In genomic region chr18:46297621-46298020, GRCh38 we compare ENCODE assay signal across 14 cellular contexts.
DNase-seq lines count a peak whose midpoint lies in the region; FAIRE-seq and TF ChIP-seq lines count a peak whose summit lies in the region.
"Had no signal": no experiment of that assay in that cellular context is flagged by ENCODE, and none has a peak within 500 bp of the region (broad histone marks: within the 10 kb centered on the region; RNA-seq: fewer than 3 reads in every experiment).

No MANE protein-coding gene starts in this region.

- no peaks in the 10 kb centered on the region for H3K9me3 ChIP-seq in left ventricle myocardium inferior (replicated peaks)
- H3K9me3 ChIP-seq: BE2C, psoas muscle had no signal

- no peak for TF ChIP-seq CTCF in left ventricle myocardium inferior (IDR thresholded peaks at IDR 0.05; ENCODE audit: borderline replicate concordance)
- no peak for TF ChIP-seq CTCF in GM13976 (IDR thresholded peaks at IDR 0.05; ENCODE audit: borderline replicate concordance, control extremely low read depth, extremely low read depth, insufficient read depth, missing control alignments)

- no peaks in the 10 kb centered on the region for H3K36me3 ChIP-seq in left ventricle myocardium inferior
- H3K36me3 ChIP-seq: BE2C had no signal

- no peaks in the 10 kb centered on the region for H3K27me3 ChIP-seq in left ventricle myocardium inferior (ENCODE audit: low read depth)
- H3K27me3 ChIP-seq: BE2C had no signal

- H3K27ac ChIP-seq in left ventricle myocardium inferior (replicated peaks), result no peak overlapping the region
- H3K27ac ChIP-seq: psoas muscle had no signal

- POLR2A ChIA-PET in activated CD4-positive, alpha-beta memory T cell treated with anti-CD3 and anti-CD28 coated beads for 36 hours (lab: Charles Lee), result no interaction called here

- FAIRE-seq in GM12892 (lab: Jason Lieb, UNC), result no peak

- H3K4me1 Mint-ChIP-seq in activated CD4-positive, alpha-beta memory T cell treated with anti-CD3 and anti-CD28 coated beads for 36 hours (ENCODE audit: low read depth), result no peaks in the 10 kb centered on the region
- H3K4me1 Mint-ChIP-seq: central memory CD8-positive, alpha-beta T cell had no signal

- no peaks in the 10 kb centered on the region for H3K27me3 Mint-ChIP-seq in activated CD4-positive, alpha-beta memory T cell treated with anti-CD3 and anti-CD28 coated beads for 36 hours

- intact Hi-C loops in activated CD4-positive, alpha-beta memory T cell treated with anti-CD3 and anti-CD28 coated beads for 36 hours (cut with micrococcal nuclease), result no loop called here
- intact Hi-C loops in left ventricle myocardium inferior (cut with micrococcal nuclease), result no loop called here

- no peaks in the 10 kb centered on the region for H3K36me3 Mint-ChIP-seq in activated CD4-positive, alpha-beta memory T cell treated with anti-CD3 and anti-CD28 coated beads for 36 hours

- H3K4me3 ChIP-seq in left ventricle myocardium inferior, result no peak overlapping the region
- H3K4me3 ChIP-seq: psoas muscle had no signal

- H3K4me1 ChIP-seq in left ventricle myocardium inferior, result peaks cover 5% of the 10 kb centered on the region
- H3K4me1 ChIP-seq: BE2C had no signal

- CTCF ChIA-PET in activated CD4-positive, alpha-beta memory T cell treated with anti-CD3 and anti-CD28 coated beads for 36 hours (lab: Charles Lee), result no interaction called here

- DNase-seq in D341Med (ENCODE audit: low spot score), result peak; percentile 10
- peak; percentile 47 for DNase-seq in H4 (ENCODE audit: low spot score)
- DNase-seq in activated CD4-positive, alpha-beta memory T cell treated with anti-CD3 and anti-CD28 coated beads for 36 hours, result peak; percentile 19
- peak; percentile 20 for DNase-seq in glomerular visceral epithelial cell (ENCODE audit: extremely low spot score)
- no peak for DNase-seq in left ventricle myocardium inferior
- DNase-seq in GM13976 (ENCODE audit: low spot score), result no peak
- no peak for DNase-seq in GM12892 (ENCODE audit: insufficient read length)
- DNase-seq: BE2C, DMS 273 treated with DMSO at 0.1 percent for 48 hours, NCI-H1436, NCI-H446 treated with DMSO at 0.1 percent for 48 hours, psoas muscle had no signal

- H3K27ac Mint-ChIP-seq in activated CD4-positive, alpha-beta memory T cell treated with anti-CD3 and anti-CD28 coated beads for 36 hours, result no peak overlapping the region
- H3K27ac Mint-ChIP-seq: naive thymus-derived CD4-positive, alpha-beta T cell had no signal

- in situ Hi-C loops in GM13976 (cut with MboI; ENCODE audit: low sequenced_read_pairs, unreplicated experiment), result loop anchor here (25.0 kb wide), 1 partner anchor 190 kb away; no protein-coding TSS in a partner anchor

- H3K4me3 Mint-ChIP-seq in activated CD4-positive, alpha-beta memory T cell treated with anti-CD3 and anti-CD28 coated beads for 36 hours, result no peak overlapping the region
- H3K4me3 Mint-ChIP-seq: central memory CD8-positive, alpha-beta T cell; naive thymus-derived CD4-positive, alpha-beta T cell had no signal

- H3K9me3 Mint-ChIP-seq in activated CD4-positive, alpha-beta memory T cell treated with anti-CD3 and anti-CD28 coated beads for 36 hours, result no peaks in the 10 kb centered on the region
- H3K9me3 Mint-ChIP-seq: central memory CD8-positive, alpha-beta T cell had no signal

- TF ChIP-seq POLR2A in GM12892 (IDR thresholded peaks at IDR 0.05; ENCODE audit: low read depth, low read length), result no peak

Comparison
In these comparisons a context has a peak if more than half of its experiments do, and no peak if none do; other contexts are left out.
1. DNase-seq: peak in D341Med (single experiment), H4 (single experiment), activated CD4-positive, alpha-beta memory T cell treated with anti-CD3 and anti-CD28 coated beads for 36 hours (single experiment) and glomerular visceral epithelial cell (single experiment); none in left ventricle myocardium inferior (single experiment), GM13976 (single experiment) and GM12892 (single experiment).